10 cellular contexts compared by ENCODE assay signal in genomic region chr18:45014047-45014501, GRCh38.
DNase-seq lines count a peak whose midpoint lies in the region; FAIRE-seq and TF ChIP-seq lines count a peak whose summit lies in the region.
"Had no signal": no experiment of that assay in that cellular context is flagged by ENCODE, and none has a peak within 500 bp of the region (broad histone marks: within the 10 kb centered on the region; RNA-seq: fewer than 3 reads in every experiment).

No MANE protein-coding gene starts in this region.

- H3K27ac ChIP-seq in keratinocyte (ENCODE audit: control insufficient read depth, insufficient read depth, low read length) = peak overlapping the region; percentile 22
- H3K27ac ChIP-seq: 22Rv1, ovary had no signal

- no peaks in the 10 kb centered on the region for H3K9me1 ChIP-seq in keratinocyte (ENCODE audit: control insufficient read depth, extremely low read depth, insufficient read depth, low read length)

- H3K36me3 Mint-ChIP-seq in brain = peaks cover 4% of the 10 kb centered on the region

- DNase-seq in DMS 273 (lab: John Stamatoyannopoulos, UW; ENCODE audit: unreplicated experiment) = peak; percentile 55
- DNase-seq in DMS 273 treated with DMSO at 0.1 percent for 48 hours (lab: John Stamatoyannopoulos, UW) = no peak
- peak; percentile 32 for DNase-seq in keratinocyte (ENCODE audit: low read depth, low spot score)
- DNase-seq in ureter (ENCODE audit: low spot score) = peak; percentile 51
- no peak for DNase-seq in AML-193 (lab: John Stamatoyannopoulos, UW)
- no peak for DNase-seq in NCI-H146 treated with DMSO at 0.1 percent for 48 hours (lab: John Stamatoyannopoulos, UW; ENCODE audit: unreplicated experiment)
- no peak for DNase-seq in mesenteric fat pad (ENCODE audit: low spot score)

- peaks cover 52% of the 10 kb centered on the region for H3K4me1 ChIP-seq in keratinocyte (ENCODE audit: control insufficient read depth, extremely low read depth, insufficient read depth, low read length)

- peak overlapping the region; percentile 69 for H2AFZ ChIP-seq in keratinocyte (ENCODE audit: control insufficient read depth, low read length)

- TF ChIP-seq CTCF in brain (conservative IDR thresholded peaks at IDR 0.05) (no peak), keratinocyte (optimal IDR thresholded peaks at IDR 0.05 in 1 of 3, IDR thresholded peaks at IDR 0.05 in 1 of 3, conservative IDR thresholded peaks at IDR 0.05 in 1 of 3; ENCODE audit: extremely low read depth in 1 of 3, insufficient read depth in 2 of 3, low read length in 3 of 3) (peak; percentile 27 to 57 (median 35))

- H3K27ac Mint-ChIP-seq in brain = peak overlapping the region; percentile 37 to 95 (median 84)

- peaks cover 99% of the 10 kb centered on the region for H3K4me1 Mint-ChIP-seq in brain

- no peaks in the 10 kb centered on the region for H3K79me2 ChIP-seq in keratinocyte (ENCODE audit: control insufficient read depth, insufficient read depth, low read length)

- H3K4me3 ChIP-seq in keratinocyte (ENCODE audit: control insufficient read depth in 2 of 3, extremely low read depth in 1 of 3, insufficient read depth in 2 of 3, low read depth in 1 of 3, low read length in 3 of 3) = no peak overlapping the region
- H3K4me3 ChIP-seq: ovary had no signal

- no peaks in the 10 kb centered on the region for H3K27me3 Mint-ChIP-seq in brain

- H3K9me3 ChIP-seq in keratinocyte (ENCODE audit: control insufficient read depth, low read depth, low read length) = no peaks in the 10 kb centered on the region
- H3K9me3 ChIP-seq: ovary had no signal

- no peaks in the 10 kb centered on the region for H3K9me3 Mint-ChIP-seq in brain

- peak overlapping the region; percentile 20 for H3K9ac ChIP-seq in keratinocyte (ENCODE audit: control insufficient read depth, extremely low read depth, insufficient read depth, low read length)

- H3K27me3 ChIP-seq in keratinocyte (ENCODE audit: control insufficient read depth, extremely low read depth, insufficient read depth, low read length) = no peaks in the 10 kb centered on the region
- H3K27me3 ChIP-seq: ovary had no signal

- no peaks in the 10 kb centered on the region for H4K20me1 ChIP-seq in keratinocyte (ENCODE audit: control insufficient read depth, extremely low read depth, insufficient read depth, low read length)

- peak overlapping the region in 1 of 5 experiments; percentile 20 for H3K4me3 Mint-ChIP-seq in brain

- dilution Hi-C loops in keratinocyte (cut with MboI; ENCODE audit: extremely low pct_ligation_motif_present, low sequenced_read_pairs) = no loop called here

- H3K36me3 ChIP-seq in keratinocyte (ENCODE audit: control insufficient read depth in 2 of 2, extremely low read depth in 1 of 2, insufficient read depth in 2 of 2, low read length in 2 of 2) = no peaks in the 10 kb centered on the region
- H3K36me3 ChIP-seq: ovary had no signal

- H3K4me2 ChIP-seq in keratinocyte (ENCODE audit: control insufficient read depth, extremely low read depth, insufficient read depth, low read depth, low read length) = peak overlapping the region; percentile 41

- peak; percentile 98 for FAIRE-seq in keratinocyte (lab: Jason Lieb, UNC)

Comparison
In these comparisons a context has a peak if more than half of its experiments do, and no peak if none do; other contexts are left out.
1. DNase-seq: peak in DMS 273 (single experiment), keratinocyte (single experiment) and ureter (single experiment); none in DMS 273 treated with DMSO at 0.1 percent for 48 hours (single experiment), AML-193 (0 of 2), NCI-H146 treated with DMSO at 0.1 percent for 48 hours (single experiment) and mesenteric fat pad (single experiment).
2. CTCF ChIP-seq: peak in keratinocyte (3 of 3); none in brain (0 of 2).